ENCODE assay signal across 15 cellular contexts in the genomic region with DNA sequence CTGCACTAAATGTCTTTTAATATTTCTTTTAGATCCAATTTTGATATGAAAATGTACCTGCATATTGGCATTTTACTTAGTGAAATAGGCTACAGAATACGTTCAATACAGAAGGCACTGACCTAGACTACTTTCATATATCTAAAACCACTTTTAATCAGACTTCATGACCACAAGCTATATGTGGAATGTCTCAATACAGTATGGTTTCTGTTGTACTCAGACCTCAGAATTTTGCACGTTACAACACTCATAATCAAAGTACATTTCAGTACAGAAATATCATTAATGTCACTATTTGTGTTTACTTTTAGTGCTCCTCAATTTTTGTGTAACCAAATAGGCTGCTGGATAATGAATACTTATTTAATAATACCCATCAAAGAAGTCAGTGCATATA.
DNase-seq lines count a peak whose midpoint lies in the region; ATAC-seq and TF ChIP-seq lines count a peak whose summit lies in the region.
"Had no signal": no experiment of that assay in that cellular context is flagged by ENCODE, and none has a peak within 500 bp of the region (broad histone marks: within the 10 kb centered on the region; RNA-seq: fewer than 3 reads in every experiment).

No MANE protein-coding gene starts in this region.

- H4K20me1 ChIP-seq in MM.1S (ENCODE audit: insufficient read depth, low read length), result peaks cover 19% of the 10 kb centered on the region

- no peak overlapping the region for H3K27ac Mint-ChIP-seq in natural killer cell
- H3K27ac Mint-ChIP-seq in activated naive CD4-positive, alpha-beta T cell treated with anti-CD3 and anti-CD28 coated beads, Interleukin-2, amount 10 ng/mL, durations not matched to agents 7 days and 5 days, result no peak overlapping the region

- H3F3A ChIP-seq in MM.1S (ENCODE audit: insufficient read depth, low read length), result peaks cover 36% of the 10 kb centered on the region

- H3K27ac ChIP-seq in MM.1S (ENCODE audit: low read length), result 0 out of 2 replicates have a peak overlapping the region, but pooled peaks have one; percentile 0
- H3K27ac ChIP-seq: brain microvascular endothelial cell had no signal

- H3K27me3 Mint-ChIP-seq in natural killer cell (ENCODE audit: low read depth in 2 of 2), result no peaks in the 10 kb centered on the region
- H3K27me3 Mint-ChIP-seq in activated naive CD4-positive, alpha-beta T cell treated with anti-CD3 and anti-CD28 coated beads, Interleukin-2, amount 10 ng/mL, durations not matched to agents 7 days and 5 days, result peaks cover 3% of the 10 kb centered on the region
- H3K27me3 Mint-ChIP-seq: IgD-negative memory B cell had no signal

- peaks cover 100% of the 10 kb centered on the region for H3K79me2 ChIP-seq in MM.1S (ENCODE audit: low read length)

- ATAC-seq in GM18861 (IDR thresholded peaks at IDR 0.05; ENCODE audit: unreplicated experiment), result peak; percentile 64
- peak; percentile 61 for ATAC-seq in GM21529 (IDR thresholded peaks at IDR 0.05; ENCODE audit: unreplicated experiment)
- peak; percentile 55 for ATAC-seq in HG03060 (IDR thresholded peaks at IDR 0.05; ENCODE audit: low read depth, unreplicated experiment)
- no peak for ATAC-seq in natural killer cell

- no peaks in the 10 kb centered on the region for H3K36me3 Mint-ChIP-seq in natural killer cell
- H3K36me3 Mint-ChIP-seq in activated naive CD4-positive, alpha-beta T cell treated with anti-CD3 and anti-CD28 coated beads, Interleukin-2, amount 10 ng/mL, durations not matched to agents 7 days and 5 days, result no peaks in the 10 kb centered on the region

- no peaks in the 10 kb centered on the region for H3K9me3 Mint-ChIP-seq in natural killer cell
- H3K9me3 Mint-ChIP-seq in activated naive CD4-positive, alpha-beta T cell treated with anti-CD3 and anti-CD28 coated beads, Interleukin-2, amount 10 ng/mL, durations not matched to agents 7 days and 5 days, result no peaks in the 10 kb centered on the region
- H3K9me3 Mint-ChIP-seq: IgD-negative memory B cell had no signal

- H3K4me3 Mint-ChIP-seq in natural killer cell, result no peak overlapping the region
- H3K4me3 Mint-ChIP-seq in activated naive CD4-positive, alpha-beta T cell treated with anti-CD3 and anti-CD28 coated beads, Interleukin-2, amount 10 ng/mL, durations not matched to agents 7 days and 5 days, result no peak overlapping the region
- H3K4me3 Mint-ChIP-seq: IgD-negative memory B cell had no signal

- H3K4me1 ChIP-seq in MM.1S (ENCODE audit: low read length), result peaks cover 81% of the 10 kb centered on the region

- H3K9me3 ChIP-seq in MM.1S (replicated peaks; ENCODE audit: insufficient read depth, low read length), result no peaks in the 10 kb centered on the region

- H3K27me3 ChIP-seq in MM.1S (replicated peaks; ENCODE audit: insufficient read depth, low read length), result no peaks in the 10 kb centered on the region
- H3K27me3 ChIP-seq: brain microvascular endothelial cell had no signal

- TF ChIP-seq CTCF in MM.1S (IDR thresholded peaks at IDR 0.05; ENCODE audit: low read length), result no peak
- TF ChIP-seq CTCF in natural killer cell (IDR thresholded peaks at IDR 0.05), result no peak

- H2AFZ ChIP-seq in MM.1S (ENCODE audit: low read length), result no peak overlapping the region

- no peak overlapping the region for H3K9ac ChIP-seq in MM.1S (ENCODE audit: low read length)

- H3K4me1 Mint-ChIP-seq in natural killer cell, result no peaks in the 10 kb centered on the region
- no peaks in the 10 kb centered on the region for H3K4me1 Mint-ChIP-seq in activated naive CD4-positive, alpha-beta T cell treated with anti-CD3 and anti-CD28 coated beads, Interleukin-2, amount 10 ng/mL, durations not matched to agents 7 days and 5 days

- H3K4me3 ChIP-seq in MM.1S (ENCODE audit: low read length), result no peak overlapping the region

- H3K36me3 ChIP-seq in MM.1S (replicated peaks; ENCODE audit: insufficient read depth, low read length), result peaks cover 26% of the 10 kb centered on the region
- H3K36me3 ChIP-seq: brain microvascular endothelial cell had no signal

- H3K9me2 ChIP-seq in MM.1S (replicated peaks; ENCODE audit: insufficient read depth, low read length), result no peaks in the 10 kb centered on the region

- peak overlapping the region; percentile 14; the same call in 1 of the 2 replicates for H3K4me2 ChIP-seq in MM.1S (ENCODE audit: low read depth, low read length)

- DNase-seq in MM.1S (peak; percentile 71), natural killer cell (no peak), SHP77 (lab: John Stamatoyannopoulos, UW) (no peak), hepatic stellate cell (ENCODE audit: low spot score) (no peak)
- no peak for DNase-seq in activated naive CD4-positive, alpha-beta T cell treated with anti-CD3 and anti-CD28 coated beads, Interleukin-2, amount 10 ng/mL, durations not matched to agents 7 days and 5 days
- DNase-seq: activated CD8-positive, alpha-beta memory T cell treated with anti-CD3 and anti-CD28 coated beads for 24 hours; activated naive CD4-positive, alpha-beta T cell; brain microvascular endothelial cell; effector CD4-positive, alpha-beta T cell; NCI-H1694; nucleus accumbens had no signal

- CTCF ChIA-PET in activated naive CD4-positive, alpha-beta T cell treated with anti-CD3 and anti-CD28 coated beads, Interleukin-2, amount 10 ng/mL, durations not matched to agents 7 days and 5 days (lab: Charles Lee), result no interaction called here

- intact Hi-C loops in natural killer cell (cut with micrococcal nuclease), result no loop called here

Comparison
In these comparisons a context has a peak if more than half of its experiments do, and no peak if none do; other contexts are left out.
1. ATAC-seq: peak in GM18861 (single experiment), GM21529 (single experiment) and HG03060 (single experiment); none in natural killer cell (0 of 3).